ENCODE assay signal across 1 cellular context in the genomic region with DNA sequence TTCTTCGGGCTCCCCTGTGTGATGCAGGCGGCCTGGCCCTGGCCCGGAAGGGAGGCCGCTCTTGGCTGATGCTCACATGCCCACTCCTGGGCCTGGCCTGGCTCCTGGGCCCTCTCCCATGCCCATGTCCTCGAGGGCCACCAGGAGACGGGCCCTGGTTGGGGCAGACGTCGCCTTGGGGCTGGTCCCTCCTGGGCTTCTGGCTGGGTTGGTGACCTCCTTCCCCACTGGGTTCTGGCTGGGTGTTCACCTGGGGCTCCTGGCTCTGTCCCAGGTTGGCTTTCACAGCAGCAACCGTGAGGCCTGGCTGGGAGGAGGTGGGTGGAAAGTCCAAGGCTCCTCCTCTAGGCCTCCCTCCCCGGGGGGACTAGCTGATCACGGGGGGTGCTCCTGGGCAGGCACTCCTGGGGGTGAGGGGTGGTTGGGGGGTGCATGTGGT.
A peak's percentile ranks its signal among the peaks of the same experiment; 100 is the strongest.
TF ChIP-seq lines count a peak whose summit lies in the region.

No MANE protein-coding gene starts in this region.

TF ChIP-seq in HepG2, 621 proteins besides CTCF, POLR2A, EP300 and RAD21 (continued from another document and continues in another):
- TF ChIP-seq ZNF337 (CRISPR knock-in tag; IDR thresholded peaks at IDR 0.05; ENCODE audit: borderline replicate concordance, low read depth) (0 out of 2 replicates have a peak, but pooled peaks have one; percentile 49), FOXA3 (CRISPR knock-in tag; IDR thresholded peaks at IDR 0.05) (0 out of 2 replicates have a peak, but pooled peaks have one; percentile 1), KDM5B (CRISPR knock-in tag; IDR thresholded peaks at IDR 0.05; ENCODE audit: borderline replicate concordance) (peak; percentile 75; the same call in 1 of the 2 replicates), ZNF101 (CRISPR knock-in tag; IDR thresholded peaks at IDR 0.05; ENCODE audit: borderline replicate concordance, low read depth) (no peak), ZNF343 (CRISPR knock-in tag; IDR thresholded peaks at IDR 0.05) (no peak), ZNF33A (CRISPR knock-in tag; IDR thresholded peaks at IDR 0.05; ENCODE audit: borderline replicate concordance) (no peak), ZNF672 (CRISPR knock-in tag; IDR thresholded peaks at IDR 0.05) (no peak), MIER3 (CRISPR knock-in tag; IDR thresholded peaks at IDR 0.05; ENCODE audit: borderline replicate concordance) (0 out of 2 replicates have a peak, but pooled peaks have one; percentile 26), SRSF1 (optimal IDR thresholded peaks at IDR 0.05; ENCODE audit: low read depth, low read length) (no peak), ZNF660 (CRISPR knock-in tag; IDR thresholded peaks at IDR 0.05; ENCODE audit: borderline replicate concordance, low read depth) (no peak), FOXK1 (CRISPR knock-in tag; IDR thresholded peaks at IDR 0.05; ENCODE audit: borderline replicate concordance, low read depth) (no peak), MAZ (IDR thresholded peaks at IDR 0.05; ENCODE audit: borderline replicate concordance, low read depth, low read length) (no peak), MAZ (CRISPR knock-in tag; IDR thresholded peaks at IDR 0.05; ENCODE audit: low read depth) (no peak), PHF8 (CRISPR knock-in tag; IDR thresholded peaks at IDR 0.05) (peak; percentile 41; the same call in 1 of the 2 replicates), BRD4 (CRISPR knock-in tag; IDR thresholded peaks at IDR 0.05) (0 out of 2 replicates have a peak, but pooled peaks have one; percentile 34), GFI1 (CRISPR knock-in tag; IDR thresholded peaks at IDR 0.05; ENCODE audit: borderline replicate concordance) (0 out of 2 replicates have a peak, but pooled peaks have one; percentile 54), ZNF768 (CRISPR knock-in tag; IDR thresholded peaks at IDR 0.05) (no peak), CHCHD3 (CRISPR knock-in tag; IDR thresholded peaks at IDR 0.05) (no peak), ZNF274 (CRISPR knock-in tag; IDR thresholded peaks at IDR 0.05) (peak; percentile 68; the same call in 1 of the 2 replicates), MTF1 (CRISPR knock-in tag; IDR thresholded peaks at IDR 0.05) (no peak), RNF2 (conservative IDR thresholded peaks at IDR 0.05; ENCODE audit: low read depth) (peak; percentile 71; the same call in 1 of the 2 replicates), ZMAT3 (CRISPR knock-in tag; conservative IDR thresholded peaks at IDR 0.05) (0 out of 2 replicates have a peak, but pooled peaks have one; percentile 20), ZNF607 (CRISPR knock-in tag; IDR thresholded peaks at IDR 0.05; ENCODE audit: borderline replicate concordance) (0 out of 2 replicates have a peak, but pooled peaks have one; percentile 30), NFKB2 (CRISPR knock-in tag; IDR thresholded peaks at IDR 0.05; ENCODE audit: borderline replicate concordance) (peak; percentile 41; the same call in 1 of the 2 replicates), MYC (CRISPR knock-in tag; IDR thresholded peaks at IDR 0.05; ENCODE audit: borderline replicate concordance) (0 out of 2 replicates have a peak, but pooled peaks have one; percentile 21), MEF2D (CRISPR knock-in tag; IDR thresholded peaks at IDR 0.05) (peak; percentile 17; the same call in 1 of the 2 replicates), ZNF235 (CRISPR knock-in tag; IDR thresholded peaks at IDR 0.05; ENCODE audit: borderline replicate concordance) (0 out of 2 replicates have a peak, but pooled peaks have one; percentile 4), HIVEP1 (CRISPR knock-in tag; IDR thresholded peaks at IDR 0.05) (no peak), IKZF4 (CRISPR knock-in tag; IDR thresholded peaks at IDR 0.05; ENCODE audit: borderline replicate concordance, low read depth, not compliant biosample characterization) (peak; percentile 20)
- TF ChIP-seq, protein P1, sequence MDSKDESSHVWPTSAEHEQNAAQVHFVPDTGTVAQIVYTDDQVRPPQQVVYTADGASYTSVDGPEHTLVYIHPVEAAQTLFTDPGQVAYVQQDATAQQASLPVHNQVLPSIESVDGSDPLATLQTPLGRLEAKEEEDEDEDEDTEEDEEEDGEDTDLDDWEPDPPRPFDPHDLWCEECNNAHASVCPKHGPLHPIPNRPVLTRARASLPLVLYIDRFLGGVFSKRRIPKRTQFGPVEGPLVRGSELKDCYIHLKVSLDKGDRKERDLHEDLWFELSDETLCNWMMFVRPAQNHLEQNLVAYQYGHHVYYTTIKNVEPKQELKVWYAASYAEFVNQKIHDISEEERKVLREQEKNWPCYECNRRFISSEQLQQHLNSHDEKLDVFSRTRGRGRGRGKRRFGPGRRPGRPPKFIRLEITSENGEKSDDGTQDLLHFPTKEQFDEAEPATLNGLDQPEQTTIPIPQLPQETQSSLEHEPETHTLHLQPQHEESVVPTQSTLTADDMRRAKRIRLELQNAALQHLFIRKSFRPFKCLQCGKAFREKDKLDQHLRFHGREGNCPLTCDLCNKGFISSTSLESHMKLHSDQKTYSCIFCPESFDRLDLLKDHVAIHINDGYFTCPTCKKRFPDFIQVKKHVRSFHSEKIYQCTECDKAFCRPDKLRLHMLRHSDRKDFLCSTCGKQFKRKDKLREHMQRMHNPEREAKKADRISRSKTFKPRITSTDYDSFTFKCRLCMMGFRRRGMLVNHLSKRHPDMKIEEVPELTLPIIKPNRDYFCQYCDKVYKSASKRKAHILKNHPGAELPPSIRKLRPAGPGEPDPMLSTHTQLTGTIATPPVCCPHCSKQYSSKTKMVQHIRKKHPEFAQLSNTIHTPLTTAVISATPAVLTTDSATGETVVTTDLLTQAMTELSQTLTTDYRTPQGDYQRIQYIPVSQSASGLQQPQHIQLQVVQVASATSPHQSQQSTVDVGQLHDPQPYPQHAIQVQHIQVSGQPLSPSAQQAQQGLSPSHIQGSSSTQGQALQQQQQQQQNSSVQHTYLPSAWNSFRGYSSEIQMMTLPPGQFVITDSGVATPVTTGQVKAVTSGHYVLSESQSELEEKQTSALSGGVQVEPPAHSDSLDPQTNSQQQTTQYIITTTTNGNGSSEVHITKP (CRISPR knock-in tag; IDR thresholded peaks at IDR 0.05; ENCODE audit: low read depth), result no peak
- TF ChIP-seq, protein P2, sequence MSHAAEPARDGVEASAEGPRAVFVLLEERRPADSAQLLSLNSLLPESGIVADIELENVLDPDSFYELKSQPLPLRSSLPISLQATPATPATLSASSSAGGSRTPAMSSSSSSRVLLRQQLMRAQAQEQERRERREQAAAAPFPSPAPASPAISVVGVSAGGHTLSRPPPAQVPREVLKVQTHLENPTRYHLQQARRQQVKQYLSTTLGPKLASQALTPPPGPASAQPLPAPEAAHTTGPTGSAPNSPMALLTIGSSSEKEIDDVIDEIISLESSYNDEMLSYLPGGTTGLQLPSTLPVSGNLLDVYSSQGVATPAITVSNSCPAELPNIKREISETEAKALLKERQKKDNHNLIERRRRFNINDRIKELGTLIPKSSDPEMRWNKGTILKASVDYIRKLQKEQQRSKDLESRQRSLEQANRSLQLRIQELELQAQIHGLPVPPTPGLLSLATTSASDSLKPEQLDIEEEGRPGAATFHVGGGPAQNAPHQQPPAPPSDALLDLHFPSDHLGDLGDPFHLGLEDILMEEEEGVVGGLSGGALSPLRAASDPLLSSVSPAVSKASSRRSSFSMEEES (CRISPR knock-in tag; IDR thresholded peaks at IDR 0.05), result no peak
- TF ChIP-seq, protein P3, sequence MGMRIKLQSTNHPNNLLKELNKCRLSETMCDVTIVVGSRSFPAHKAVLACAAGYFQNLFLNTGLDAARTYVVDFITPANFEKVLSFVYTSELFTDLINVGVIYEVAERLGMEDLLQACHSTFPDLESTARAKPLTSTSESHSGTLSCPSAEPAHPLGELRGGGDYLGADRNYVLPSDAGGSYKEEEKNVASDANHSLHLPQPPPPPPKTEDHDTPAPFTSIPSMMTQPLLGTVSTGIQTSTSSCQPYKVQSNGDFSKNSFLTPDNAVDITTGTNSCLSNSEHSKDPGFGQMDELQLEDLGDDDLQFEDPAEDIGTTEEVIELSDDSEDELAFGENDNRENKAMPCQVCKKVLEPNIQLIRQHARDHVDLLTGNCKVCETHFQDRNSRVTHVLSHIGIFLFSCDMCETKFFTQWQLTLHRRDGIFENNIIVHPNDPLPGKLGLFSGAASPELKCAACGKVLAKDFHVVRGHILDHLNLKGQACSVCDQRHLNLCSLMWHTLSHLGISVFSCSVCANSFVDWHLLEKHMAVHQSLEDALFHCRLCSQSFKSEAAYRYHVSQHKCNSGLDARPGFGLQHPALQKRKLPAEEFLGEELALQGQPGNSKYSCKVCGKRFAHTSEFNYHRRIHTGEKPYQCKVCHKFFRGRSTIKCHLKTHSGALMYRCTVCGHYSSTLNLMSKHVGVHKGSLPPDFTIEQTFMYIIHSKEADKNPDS (CRISPR knock-in tag; IDR thresholded peaks at IDR 0.05), result no peak
- TF ChIP-seq, protein P4, sequence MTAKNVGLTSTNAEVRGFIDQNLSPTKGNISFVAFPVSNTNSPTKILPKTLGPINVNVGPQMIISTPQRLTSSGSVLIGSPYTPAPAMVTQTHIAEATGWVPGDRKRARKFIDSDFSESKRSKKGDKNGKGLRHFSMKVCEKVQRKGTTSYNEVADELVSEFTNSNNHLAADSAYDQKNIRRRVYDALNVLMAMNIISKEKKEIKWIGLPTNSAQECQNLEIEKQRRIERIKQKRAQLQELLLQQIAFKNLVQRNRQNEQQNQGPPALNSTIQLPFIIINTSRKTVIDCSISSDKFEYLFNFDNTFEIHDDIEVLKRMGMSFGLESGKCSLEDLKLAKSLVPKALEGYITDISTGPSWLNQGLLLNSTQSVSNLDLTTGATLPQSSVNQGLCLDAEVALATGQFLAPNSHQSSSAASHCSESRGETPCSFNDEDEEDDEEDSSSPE (CRISPR knock-in tag; IDR thresholded peaks at IDR 0.05), result 0 out of 2 replicates have a peak, but pooled peaks have one; percentile 31
- TF ChIP-seq, protein P5, sequence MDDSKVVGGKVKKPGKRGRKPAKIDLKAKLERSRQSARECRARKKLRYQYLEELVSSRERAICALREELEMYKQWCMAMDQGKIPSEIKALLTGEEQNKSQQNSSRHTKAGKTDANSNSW (CRISPR knock-in tag; IDR thresholded peaks at IDR 0.05; ENCODE audit: borderline replicate concordance), result no peak
- TF ChIP-seq, protein P6, sequence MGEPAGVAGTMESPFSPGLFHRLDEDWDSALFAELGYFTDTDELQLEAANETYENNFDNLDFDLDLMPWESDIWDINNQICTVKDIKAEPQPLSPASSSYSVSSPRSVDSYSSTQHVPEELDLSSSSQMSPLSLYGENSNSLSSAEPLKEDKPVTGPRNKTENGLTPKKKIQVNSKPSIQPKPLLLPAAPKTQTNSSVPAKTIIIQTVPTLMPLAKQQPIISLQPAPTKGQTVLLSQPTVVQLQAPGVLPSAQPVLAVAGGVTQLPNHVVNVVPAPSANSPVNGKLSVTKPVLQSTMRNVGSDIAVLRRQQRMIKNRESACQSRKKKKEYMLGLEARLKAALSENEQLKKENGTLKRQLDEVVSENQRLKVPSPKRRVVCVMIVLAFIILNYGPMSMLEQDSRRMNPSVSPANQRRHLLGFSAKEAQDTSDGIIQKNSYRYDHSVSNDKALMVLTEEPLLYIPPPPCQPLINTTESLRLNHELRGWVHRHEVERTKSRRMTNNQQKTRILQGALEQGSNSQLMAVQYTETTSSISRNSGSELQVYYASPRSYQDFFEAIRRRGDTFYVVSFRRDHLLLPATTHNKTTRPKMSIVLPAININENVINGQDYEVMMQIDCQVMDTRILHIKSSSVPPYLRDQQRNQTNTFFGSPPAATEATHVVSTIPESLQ (CRISPR knock-in tag; conservative IDR thresholded peaks at IDR 0.05), result no peak
- TF ChIP-seq, protein P7, sequence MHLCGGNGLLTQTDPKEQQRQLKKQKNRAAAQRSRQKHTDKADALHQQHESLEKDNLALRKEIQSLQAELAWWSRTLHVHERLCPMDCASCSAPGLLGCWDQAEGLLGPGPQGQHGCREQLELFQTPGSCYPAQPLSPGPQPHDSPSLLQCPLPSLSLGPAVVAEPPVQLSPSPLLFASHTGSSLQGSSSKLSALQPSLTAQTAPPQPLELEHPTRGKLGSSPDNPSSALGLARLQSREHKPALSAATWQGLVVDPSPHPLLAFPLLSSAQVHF (CRISPR knock-in tag; IDR thresholded peaks at IDR 0.05), result peak; percentile 53; the same call in 1 of the 2 replicates
- TF ChIP-seq, protein P8, sequence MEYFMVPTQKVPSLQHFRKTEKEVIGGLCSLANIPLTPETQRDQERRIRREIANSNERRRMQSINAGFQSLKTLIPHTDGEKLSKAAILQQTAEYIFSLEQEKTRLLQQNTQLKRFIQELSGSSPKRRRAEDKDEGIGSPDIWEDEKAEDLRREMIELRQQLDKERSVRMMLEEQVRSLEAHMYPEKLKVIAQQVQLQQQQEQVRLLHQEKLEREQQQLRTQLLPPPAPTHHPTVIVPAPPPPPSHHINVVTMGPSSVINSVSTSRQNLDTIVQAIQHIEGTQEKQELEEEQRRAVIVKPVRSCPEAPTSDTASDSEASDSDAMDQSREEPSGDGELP (IDR thresholded peaks at IDR 0.05; ENCODE audit: borderline replicate concordance, low read depth), result peak; percentile 46; the same call in 1 of the 2 replicates
- TF ChIP-seq, protein P9, sequence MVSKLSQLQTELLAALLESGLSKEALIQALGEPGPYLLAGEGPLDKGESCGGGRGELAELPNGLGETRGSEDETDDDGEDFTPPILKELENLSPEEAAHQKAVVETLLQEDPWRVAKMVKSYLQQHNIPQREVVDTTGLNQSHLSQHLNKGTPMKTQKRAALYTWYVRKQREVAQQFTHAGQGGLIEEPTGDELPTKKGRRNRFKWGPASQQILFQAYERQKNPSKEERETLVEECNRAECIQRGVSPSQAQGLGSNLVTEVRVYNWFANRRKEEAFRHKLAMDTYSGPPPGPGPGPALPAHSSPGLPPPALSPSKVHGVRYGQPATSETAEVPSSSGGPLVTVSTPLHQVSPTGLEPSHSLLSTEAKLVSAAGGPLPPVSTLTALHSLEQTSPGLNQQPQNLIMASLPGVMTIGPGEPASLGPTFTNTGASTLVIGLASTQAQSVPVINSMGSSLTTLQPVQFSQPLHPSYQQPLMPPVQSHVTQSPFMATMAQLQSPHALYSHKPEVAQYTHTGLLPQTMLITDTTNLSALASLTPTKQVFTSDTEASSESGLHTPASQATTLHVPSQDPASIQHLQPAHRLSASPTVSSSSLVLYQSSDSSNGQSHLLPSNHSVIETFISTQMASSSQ (IDR thresholded peaks at IDR 0.05; ENCODE audit: low read depth), result no peak
- TF ChIP-seq, protein P9 (CRISPR knock-in tag; IDR thresholded peaks at IDR 0.05; ENCODE audit: borderline replicate concordance), result 0 out of 2 replicates have a peak, but pooled peaks have one; percentile 12
- TF ChIP-seq, protein P10, sequence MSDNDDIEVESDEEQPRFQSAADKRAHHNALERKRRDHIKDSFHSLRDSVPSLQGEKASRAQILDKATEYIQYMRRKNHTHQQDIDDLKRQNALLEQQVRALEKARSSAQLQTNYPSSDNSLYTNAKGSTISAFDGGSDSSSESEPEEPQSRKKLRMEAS (IDR thresholded peaks at IDR 0.05), result peak; percentile 78
